Comparison of ENCODE assay signal across 29 cellular contexts in genomic region chr12:26428420-26428819, GRCh38.
"Had no signal": no experiment of that assay in that cellular context is flagged by ENCODE, and none has a peak within 500 bp of the region (broad histone marks: within the 10 kb centered on the region; RNA-seq: fewer than 3 reads in every experiment).

No MANE protein-coding gene starts in this region.

- H3K27me3 ChIP-seq: ascending aorta, brain microvascular endothelial cell, dorsolateral prefrontal cortex, heart right ventricle, right atrium auricular region, uterus had no signal

- H3K27me3 Mint-ChIP-seq: activated CD4-positive, alpha-beta T cell treated with anti-CD3 and anti-CD28 coated beads for 36 hours; activated CD8-positive, alpha-beta memory T cell treated with anti-CD3 and anti-CD28 coated beads, Interleukin-2, amount 10 ng/mL, durations not matched to agents 7 days and 5 days; activated naive CD4-positive, alpha-beta T cell treated with anti-CD3 and anti-CD28 coated beads, Interleukin-2, amount 50 U/mL, for 24 hours; natural killer cell treated with Interleukin-12 subunit alpha and Interleukin-12 subunit beta and Interleukin-15 and Interleukin-18, amount 100 ng/mL, for 72 hours; stimulated activated memory B cell treated with anti-CD40 and anti-IgM and Interleukin-4, amounts not matched to agents 10 μg/mL and 1 μg/mL and 100 μg/mL, for 72 hours; stimulated activated naive CD8-positive, alpha-beta T cell treated with anti-CD3 and anti-CD28 coated beads, Interleukin-15, amount 100 ng/mL, for 72 hours; type B pancreatic cell had no signal

- H3K4me1 ChIP-seq: ascending aorta, right atrium auricular region, uterus had no signal

- H3K4me1 Mint-ChIP-seq: activated CD4-positive, alpha-beta T cell treated with anti-CD3 and anti-CD28 coated beads for 36 hours; activated naive CD4-positive, alpha-beta T cell treated with anti-CD3 and anti-CD28 coated beads, Interleukin-2, amount 50 U/mL, for 24 hours; stimulated activated naive CD8-positive, alpha-beta T cell treated with anti-CD3 and anti-CD28 coated beads, Interleukin-15, amount 100 ng/mL, for 72 hours had no signal

- ATAC-seq: activated CD4-positive, alpha-beta T cell treated with anti-CD3 and anti-CD28 coated beads for 36 hours; activated CD8-positive, alpha-beta memory T cell treated with anti-CD3 and anti-CD28 coated beads, Interleukin-2, amount 10 ng/mL, durations not matched to agents 7 days and 5 days; activated CD8-positive, alpha-beta T cell treated with anti-CD3 and anti-CD28 coated beads, Interleukin-2, amount 10 ng/mL, durations not matched to agents 7 days and 5 days; heart right ventricle; left ventricle myocardium superior; mucosa of descending colon; natural killer cell treated with Interleukin-12 subunit alpha and Interleukin-12 subunit beta and Interleukin-15 and Interleukin-18, amount 100 ng/mL, for 72 hours; stimulated activated memory B cell treated with anti-CD40 and anti-IgM and Interleukin-4, amounts not matched to agents 10 μg/mL and 1 μg/mL and 100 μg/mL, for 72 hours; stimulated activated naive CD8-positive, alpha-beta T cell treated with anti-CD3 and anti-CD28 coated beads, Interleukin-15, amount 100 ng/mL, for 72 hours had no signal

- H3K4me3 Mint-ChIP-seq: activated CD4-positive, alpha-beta T cell treated with anti-CD3 and anti-CD28 coated beads for 36 hours; activated CD8-positive, alpha-beta memory T cell treated with anti-CD3 and anti-CD28 coated beads, Interleukin-2, amount 10 ng/mL, durations not matched to agents 7 days and 5 days; activated CD8-positive, alpha-beta T cell treated with anti-CD3 and anti-CD28 coated beads, Interleukin-2, amount 10 ng/mL, durations not matched to agents 7 days and 5 days; activated naive CD4-positive, alpha-beta T cell treated with anti-CD3 and anti-CD28 coated beads, Interleukin-2, amount 50 U/mL, for 24 hours; natural killer cell treated with Interleukin-12 subunit alpha and Interleukin-12 subunit beta and Interleukin-15 and Interleukin-18, amount 100 ng/mL, for 72 hours; stimulated activated memory B cell treated with anti-CD40 and anti-IgM and Interleukin-4, amounts not matched to agents 10 μg/mL and 1 μg/mL and 100 μg/mL, for 72 hours; stimulated activated naive CD8-positive, alpha-beta T cell treated with anti-CD3 and anti-CD28 coated beads, Interleukin-15, amount 100 ng/mL, for 72 hours; type B pancreatic cell had no signal

- H3K4me3 ChIP-seq: ascending aorta, coronary artery, dorsolateral prefrontal cortex, heart right ventricle, mucosa of descending colon, right atrium auricular region, smooth muscle cell, uterus had no signal

- DNase-seq: activated CD4-positive, alpha-beta T cell treated with anti-CD3 and anti-CD28 coated beads for 36 hours; activated CD4-positive, CD25-positive, alpha-beta regulatory T cell; activated CD8-positive, alpha-beta memory T cell treated with anti-CD3 and anti-CD28 coated beads, Interleukin-2, amount 10 ng/mL, durations not matched to agents 7 days and 5 days; activated CD8-positive, alpha-beta T cell treated with anti-CD3 and anti-CD28 coated beads, Interleukin-2, amount 10 ng/mL, durations not matched to agents 7 days and 5 days; activated T-cell treated with anti-CD3 and anti-CD28 coated beads, Interleukin-2, amount 50 U/mL, for 48 hours; brain microvascular endothelial cell; dorsolateral prefrontal cortex; effector memory CD4-positive, alpha-beta T cell; foreskin melanocyte; heart right ventricle; islet precursor cell; left ventricle myocardium superior; mucosa of descending colon; stimulated activated CD4-positive, alpha-beta T cell treated with anti-CD3 and anti-CD28 coated beads, Interleukin-1b, Interleukin-23, amount 100 ng/mL, for 48 hours; stimulated activated CD4-positive, alpha-beta T cell treated with anti-CD3 and anti-CD28 coated beads, Interleukin-4, amount 100 ng/mL, for 4 hours; stimulated activated CD8-positive, alpha-beta memory T cell treated with anti-CD3 and anti-CD28 coated beads, Interleukin-4, amount 100 ng/mL, for 48 hours; stimulated activated naive CD8-positive, alpha-beta T cell treated with anti-CD3 and anti-CD28 coated beads, Interleukin-15, amount 100 ng/mL, for 72 hours; substantia nigra; T-helper 2 cell; uterus had no signal

- H3K9me3 ChIP-seq: ascending aorta, heart right ventricle, mucosa of descending colon, right atrium auricular region, uterus had no signal

- H3K27ac Mint-ChIP-seq: activated CD4-positive, alpha-beta T cell treated with anti-CD3 and anti-CD28 coated beads for 36 hours; activated CD8-positive, alpha-beta memory T cell treated with anti-CD3 and anti-CD28 coated beads, Interleukin-2, amount 10 ng/mL, durations not matched to agents 7 days and 5 days; activated CD8-positive, alpha-beta T cell treated with anti-CD3 and anti-CD28 coated beads, Interleukin-2, amount 10 ng/mL, durations not matched to agents 7 days and 5 days; activated naive CD4-positive, alpha-beta T cell treated with anti-CD3 and anti-CD28 coated beads, Interleukin-2, amount 50 U/mL, for 24 hours; activated T-helper 2 cell treated with anti-CD3 and anti-CD28 coated beads, Interferon-gamma antibody, Interleukin-2, Interleukin-4, amounts not matched to agents 10 μg/mL and 5 μg/mL and 100 μg/mL, durations not matched to agents 14 hours and 24 hours and 36 hours; natural killer cell treated with Interleukin-12 subunit alpha and Interleukin-12 subunit beta and Interleukin-15 and Interleukin-18, amount 100 ng/mL, for 72 hours; stimulated activated memory B cell treated with anti-CD40 and anti-IgM and Interleukin-4, amounts not matched to agents 10 μg/mL and 1 μg/mL and 100 μg/mL, for 72 hours; stimulated activated naive CD8-positive, alpha-beta T cell treated with anti-CD3 and anti-CD28 coated beads, Interleukin-15, amount 100 ng/mL, for 72 hours; type B pancreatic cell had no signal

- H3K9me3 Mint-ChIP-seq: activated naive CD4-positive, alpha-beta T cell treated with anti-CD3 and anti-CD28 coated beads, Interleukin-2, amount 50 U/mL, for 24 hours; activated T-helper 2 cell treated with anti-CD3 and anti-CD28 coated beads, Interferon-gamma antibody, Interleukin-2, Interleukin-4, amounts not matched to agents 10 μg/mL and 5 μg/mL and 100 μg/mL, durations not matched to agents 14 hours and 24 hours and 36 hours; natural killer cell treated with Interleukin-12 subunit alpha and Interleukin-12 subunit beta and Interleukin-15 and Interleukin-18, amount 100 ng/mL, for 72 hours; stimulated activated memory B cell treated with anti-CD40 and anti-IgM and Interleukin-4, amounts not matched to agents 10 μg/mL and 1 μg/mL and 100 μg/mL, for 72 hours; stimulated activated naive CD8-positive, alpha-beta T cell treated with anti-CD3 and anti-CD28 coated beads, Interleukin-15, amount 100 ng/mL, for 72 hours had no signal

- H3K36me3 ChIP-seq: ascending aorta, brain microvascular endothelial cell, right atrium auricular region, uterus had no signal
